10 cellular contexts compared by ENCODE assay signal in the genomic region with DNA sequence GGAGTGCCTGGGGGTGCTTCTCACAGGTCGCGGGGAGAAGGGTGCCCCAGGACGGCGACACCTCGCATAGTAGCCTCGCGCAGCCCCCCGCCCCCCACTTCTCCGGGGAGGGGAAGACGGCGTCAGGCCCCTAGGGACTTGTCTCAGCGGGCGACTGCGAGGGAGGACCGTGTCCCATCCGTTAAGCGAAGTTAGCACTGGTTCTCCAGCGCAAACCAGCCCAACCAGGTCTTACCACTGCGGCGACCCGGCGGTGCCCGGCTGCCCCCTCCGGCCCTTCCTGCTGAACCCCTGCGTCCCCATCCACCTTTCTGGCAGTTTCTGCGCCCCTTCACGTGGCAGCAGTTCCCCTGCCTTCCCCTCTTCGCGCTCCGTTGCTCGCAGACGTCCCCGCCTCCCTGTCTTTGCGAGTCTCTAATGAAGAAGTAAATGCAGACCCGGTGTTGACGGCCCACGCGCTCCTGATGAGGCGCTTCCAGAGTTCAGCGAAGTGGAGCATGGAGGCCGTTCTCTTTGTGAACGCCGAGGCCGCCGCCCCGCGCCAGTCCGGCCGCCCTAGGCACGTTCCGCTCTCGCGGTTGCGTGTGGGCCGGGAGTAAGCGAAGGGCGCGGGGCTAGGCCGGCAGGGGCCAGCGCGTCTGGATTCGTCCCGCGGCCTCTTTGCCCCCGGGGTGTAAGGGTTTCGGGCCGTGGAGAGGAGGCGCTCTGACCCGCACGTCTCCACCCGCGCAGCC. TPM values are rescaled to one million over a fixed set of nuclear protein-coding genes. Genes with fewer than 3 reads are reported as not detected.
DNase-seq lines count a peak whose midpoint lies in the region; ATAC-seq and TF ChIP-seq lines count a peak whose summit lies in the region.
"Had no signal": no experiment of that assay in that cellular context is flagged by ENCODE, and none has a peak within 500 bp of the region (broad histone marks: within the 10 kb centered on the region; RNA-seq: fewer than 3 reads in every experiment).

No MANE protein-coding gene starts in this region.

- no peaks in the 10 kb centered on the region for H3K27me3 ChIP-seq in ACC112 (ENCODE audit: insufficient read depth, low read length)

- H3K36me3 ChIP-seq in ACC112 (ENCODE audit: insufficient read depth, low read length): no peaks in the 10 kb centered on the region

- peak; percentile 11 for DNase-seq in HPDE6-E6E7 (ENCODE audit: extremely low spot score)
- DNase-seq in endothelial cell (ENCODE audit: low spot score): peak; percentile 49
- peak; percentile 10 for DNase-seq in mucosa of gallbladder (ENCODE audit: low spot score)
- no peak for DNase-seq in central memory CD4-positive, alpha-beta T cell

- no peak for TF ChIP-seq CTCF in endothelial cell (IDR thresholded peaks at IDR 0.05; ENCODE audit: unreplicated experiment)

- H2AFZ ChIP-seq in ACC112 (ENCODE audit: low read length, unreplicated experiment): peak overlapping the region; percentile 77

- H3K4me1 Mint-ChIP-seq in endothelial cell (ENCODE audit: unreplicated experiment): peaks cover 22% of the 10 kb centered on the region

- H3K79me2 ChIP-seq in ACC112 (ENCODE audit: control insufficient read depth, insufficient read depth, low read length, unreplicated experiment): peaks cover 64% of the 10 kb centered on the region

- peak overlapping the region; percentile 88 for H3K4me3 ChIP-seq in ACC112 (ENCODE audit: low read depth, low read length)

- peaks cover 29% of the 10 kb centered on the region for H3K4me1 ChIP-seq in ACC112 (ENCODE audit: control insufficient read depth, insufficient read depth, low read length, unreplicated experiment)

- peak overlapping the region; percentile 90 for H3K4me3 Mint-ChIP-seq in endothelial cell (ENCODE audit: unreplicated experiment)
- H3K4me3 Mint-ChIP-seq: dendritic cell treated with granulocyte-macrophage colony-stimulating factor and Interleukin-4, amounts not matched to agents 40 ng/mL and 50 ng/mL, for 4 days had no signal

- no peaks in the 10 kb centered on the region for H3K9me3 Mint-ChIP-seq in endothelial cell (ENCODE audit: unreplicated experiment)
- H3K9me3 Mint-ChIP-seq: dendritic cell treated with granulocyte-macrophage colony-stimulating factor and Interleukin-4, amounts not matched to agents 40 ng/mL and 50 ng/mL, for 4 days had no signal

- ATAC-seq in GM18868 (IDR thresholded peaks at IDR 0.05; ENCODE audit: unreplicated experiment) (no peak), HG03342 (IDR thresholded peaks at IDR 0.05; ENCODE audit: unreplicated experiment) (no peak), HG03460 (IDR thresholded peaks at IDR 0.05; ENCODE audit: unreplicated experiment) (no peak)

- peaks cover 3% of the 10 kb centered on the region for H3K36me3 Mint-ChIP-seq in endothelial cell (ENCODE audit: low read depth, unreplicated experiment)

- H3K27ac Mint-ChIP-seq in endothelial cell (ENCODE audit: unreplicated experiment): no peak overlapping the region
- H3K27ac Mint-ChIP-seq: dendritic cell treated with granulocyte-macrophage colony-stimulating factor and Interleukin-4, amounts not matched to agents 40 ng/mL and 50 ng/mL, for 4 days had no signal

- peak overlapping the region; percentile 61 for H3K27ac ChIP-seq in ACC112 (ENCODE audit: low read depth, low read length)

- H3K27me3 Mint-ChIP-seq in endothelial cell (ENCODE audit: unreplicated experiment): peaks cover 21% of the 10 kb centered on the region

RNA-seq across cellular contexts. Expression of a gene that starts 3.0 kb away (rescaled TPM):
- total RNA-seq in endothelial cell (ENCODE audit: unreplicated experiment) (8.1 TPM), mucosa of gallbladder (19.1 TPM)
- total RNA-seq: NCI-H460 had no signal
